8 cellular contexts compared by ENCODE assay signal in the genomic region with DNA sequence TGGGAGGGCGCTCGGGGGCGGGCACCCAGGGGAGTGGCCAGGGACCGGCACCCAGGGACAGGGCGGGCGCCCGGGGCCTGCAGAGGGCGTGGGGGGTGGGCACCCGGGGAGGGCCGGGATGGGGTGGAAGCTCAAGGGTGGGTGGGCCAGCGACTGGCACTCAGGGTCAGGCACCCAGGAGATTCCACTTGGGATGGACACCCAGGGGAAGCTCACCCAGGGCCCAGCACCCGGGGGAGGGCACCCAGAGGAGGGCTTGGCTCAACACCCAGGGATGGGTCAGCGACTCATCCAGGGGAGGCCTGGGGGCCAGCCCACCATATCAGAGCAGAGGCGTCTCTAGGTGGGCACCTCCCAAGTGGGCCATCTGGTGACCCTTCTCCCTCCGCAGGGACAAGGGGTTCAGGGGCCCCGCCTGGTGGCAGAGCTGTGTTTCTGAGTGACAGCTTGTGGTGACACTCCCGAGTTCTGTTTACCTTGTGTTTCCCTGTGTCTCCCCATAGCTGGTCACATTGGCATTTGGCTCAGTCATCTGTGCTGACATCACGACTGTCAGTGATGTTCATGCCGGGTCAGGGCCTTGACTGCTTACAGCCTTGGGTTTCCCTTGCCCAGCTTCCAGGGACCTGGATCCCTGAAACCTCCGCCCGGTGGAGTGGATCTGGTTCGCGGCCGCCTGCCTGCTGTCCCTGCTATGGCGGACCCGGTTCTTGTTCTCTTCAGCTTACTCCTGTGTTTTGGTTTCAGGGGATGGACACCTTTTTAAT. TPM values are rescaled to one million over a fixed set of nuclear protein-coding genes. Genes with fewer than 3 reads are reported as not detected.
A peak's percentile ranks its signal among the peaks of the same experiment; 100 is the strongest.
DNase-seq lines count a peak whose midpoint lies in the region; ATAC-seq and TF ChIP-seq lines count a peak whose summit lies in the region.

No MANE protein-coding gene starts in this region.

- H3K27me3 Mint-ChIP-seq in activated T-cell treated with anti-CD3 and anti-CD28 coated beads, Interleukin-2, amount 50 U/mL, for 72 hours (ENCODE audit: low read depth): no peaks in the 10 kb centered on the region
- H3K27me3 Mint-ChIP-seq in natural killer cell treated with Interleukin-12 subunit alpha and Interleukin-12 subunit beta and Interleukin-15 and Interleukin-18, amount 100 ng/mL, for 72 hours: no peaks in the 10 kb centered on the region

- H3K9me3 Mint-ChIP-seq in activated T-cell treated with anti-CD3 and anti-CD28 coated beads, Interleukin-2, amount 50 U/mL, for 72 hours: no peaks in the 10 kb centered on the region
- H3K9me3 Mint-ChIP-seq in natural killer cell treated with Interleukin-12 subunit alpha and Interleukin-12 subunit beta and Interleukin-15 and Interleukin-18, amount 100 ng/mL, for 72 hours: no peaks in the 10 kb centered on the region

- peak; percentile 14 for TF ChIP-seq CTCF in fibroblast of mammary gland (conservative IDR thresholded peaks at IDR 0.05; ENCODE audit: control insufficient read depth, insufficient read depth, low read depth, low read length)

- peaks cover 30% of the 10 kb centered on the region for H3K4me1 Mint-ChIP-seq in activated T-cell treated with anti-CD3 and anti-CD28 coated beads, Interleukin-2, amount 50 U/mL, for 72 hours (ENCODE audit: low read depth)
- H3K4me1 Mint-ChIP-seq in natural killer cell treated with Interleukin-12 subunit alpha and Interleukin-12 subunit beta and Interleukin-15 and Interleukin-18, amount 100 ng/mL, for 72 hours (ENCODE audit: low read depth in 2 of 2): peaks cover 23 to 30% of the 10 kb centered on the region in 2 donors

- no peaks in the 10 kb centered on the region for H3K36me3 Mint-ChIP-seq in activated T-cell treated with anti-CD3 and anti-CD28 coated beads, Interleukin-2, amount 50 U/mL, for 72 hours (ENCODE audit: insufficient read depth in 2 of 2)
- H3K36me3 Mint-ChIP-seq in natural killer cell treated with Interleukin-12 subunit alpha and Interleukin-12 subunit beta and Interleukin-15 and Interleukin-18, amount 100 ng/mL, for 72 hours: no peaks in the 10 kb centered on the region

- H3K4me3 Mint-ChIP-seq in activated T-cell treated with anti-CD3 and anti-CD28 coated beads, Interleukin-2, amount 50 U/mL, for 72 hours: peak overlapping the region; percentile 71 to 84
- H3K4me3 Mint-ChIP-seq in natural killer cell treated with Interleukin-12 subunit alpha and Interleukin-12 subunit beta and Interleukin-15 and Interleukin-18, amount 100 ng/mL, for 72 hours: peak overlapping the region; percentile 89

- H3K4me3 ChIP-seq in fibroblast of mammary gland (ENCODE audit: control insufficient read depth, low read depth, low read length): peak overlapping the region; percentile 73

- H3K27ac ChIP-seq in substantia nigra (ENCODE audit: low read depth, low read length, poor library complexity, severe bottlenecking): peak overlapping the region; percentile 98

- peak; percentile 81 for DNase-seq in CD1c-positive myeloid dendritic cell (ENCODE audit: extremely low spot score)
- DNase-seq in NCI-H69 (lab: John Stamatoyannopoulos, UW): peak; percentile 60
- peak; percentile 58 to 63 for DNase-seq in activated T-cell treated with anti-CD3 and anti-CD28 coated beads, Interleukin-2, amount 50 U/mL, for 72 hours
- DNase-seq in fibroblast of mammary gland (ENCODE audit: low read depth): peak; percentile 78
- DNase-seq in natural killer cell treated with Interleukin-12 subunit alpha and Interleukin-12 subunit beta and Interleukin-15 and Interleukin-18, amount 100 ng/mL, for 72 hours (ENCODE audit: low spot score): no peak
- DNase-seq in substantia nigra (lab: John Stamatoyannopoulos, UW): peak in 34 of 49 donors; percentile 53 to 96 (median 74)

- peak overlapping the region; percentile 94 for H3K27ac Mint-ChIP-seq in activated T-cell treated with anti-CD3 and anti-CD28 coated beads, Interleukin-2, amount 50 U/mL, for 72 hours
- peak overlapping the region; percentile 60 to 87 for H3K27ac Mint-ChIP-seq in natural killer cell treated with Interleukin-12 subunit alpha and Interleukin-12 subunit beta and Interleukin-15 and Interleukin-18, amount 100 ng/mL, for 72 hours

- ATAC-seq in GM19025 (IDR thresholded peaks at IDR 0.05; ENCODE audit: low read depth, unreplicated experiment): peak; percentile 4
- ATAC-seq in HG03175 (IDR thresholded peaks at IDR 0.05; ENCODE audit: unreplicated experiment): peak; percentile 15
- peak; percentile 4 to 16 for ATAC-seq in activated T-cell treated with anti-CD3 and anti-CD28 coated beads, Interleukin-2, amount 50 U/mL, for 72 hours (replicated peaks in 1 of 2)
- no peak for ATAC-seq in natural killer cell treated with Interleukin-12 subunit alpha and Interleukin-12 subunit beta and Interleukin-15 and Interleukin-18, amount 100 ng/mL, for 72 hours

RNA-seq across cellular contexts. Expression of a gene that starts 0.7 kb away (rescaled TPM):
- 1 to 10 TPM; 9.1 TPM for total RNA-seq in activated T-cell treated with anti-CD3 and anti-CD28 coated beads, Interleukin-2, amount 50 U/mL, for 72 hours
- total RNA-seq in natural killer cell treated with Interleukin-12 subunit alpha and Interleukin-12 subunit beta and Interleukin-15 and Interleukin-18, amount 100 ng/mL, for 72 hours: 1 to 10 TPM; 6.8 to 7.9 TPM

RNA-seq across cellular contexts. Expression of a gene that starts 16.6 kb away (rescaled TPM):
- under 1 TPM; 0.77 to 0.93 TPM for total RNA-seq in activated T-cell treated with anti-CD3 and anti-CD28 coated beads, Interleukin-2, amount 50 U/mL, for 72 hours
- 1 to 10 TPM; 2.1 to 2.2 TPM for total RNA-seq in natural killer cell treated with Interleukin-12 subunit alpha and Interleukin-12 subunit beta and Interleukin-15 and Interleukin-18, amount 100 ng/mL, for 72 hours

RNA-seq across cellular contexts. Expression of a gene that starts 26.3 kb away (rescaled TPM):
- total RNA-seq in activated T-cell treated with anti-CD3 and anti-CD28 coated beads, Interleukin-2, amount 50 U/mL, for 72 hours: 100 to 1,000 TPM; 130 to 148 TPM
- 100 to 1,000 TPM; 296 to 329 TPM for total RNA-seq in natural killer cell treated with Interleukin-12 subunit alpha and Interleukin-12 subunit beta and Interleukin-15 and Interleukin-18, amount 100 ng/mL, for 72 hours

RNA-seq across cellular contexts. Expression of a gene that starts 41.5 kb away (rescaled TPM):
- total RNA-seq in activated T-cell treated with anti-CD3 and anti-CD28 coated beads, Interleukin-2, amount 50 U/mL, for 72 hours: 10 to 100 TPM; 25.0 to 27.7 TPM
- total RNA-seq in natural killer cell treated with Interleukin-12 subunit alpha and Interleukin-12 subunit beta and Interleukin-15 and Interleukin-18, amount 100 ng/mL, for 72 hours: 10 to 100 TPM in 1 of 2 donors, 1 to 10 TPM in 1; 6.4 to 12.3 TPM

RNA-seq across cellular contexts. Expression of a gene that starts 57.3 kb away (rescaled TPM):
- total RNA-seq in activated T-cell treated with anti-CD3 and anti-CD28 coated beads, Interleukin-2, amount 50 U/mL, for 72 hours: 10 to 100 TPM; 36.1 to 36.7 TPM
- 10 to 100 TPM; 42.5 to 68.8 TPM for total RNA-seq in natural killer cell treated with Interleukin-12 subunit alpha and Interleukin-12 subunit beta and Interleukin-15 and Interleukin-18, amount 100 ng/mL, for 72 hours

Comparison
In these comparisons a context has a peak if more than half of its experiments do, and no peak if none do; other contexts are left out.
1. ATAC-seq: peak in GM19025 (single experiment), HG03175 (single experiment) and activated T-cell treated with anti-CD3 and anti-CD28 coated beads, Interleukin-2, amount 50 U/mL, for 72 hours (2 of 2); none in natural killer cell treated with Interleukin-12 subunit alpha and Interleukin-12 subunit beta and Interleukin-15 and Interleukin-18, amount 100 ng/mL, for 72 hours (0 of 2).